ENCODE assay signal across 28 cellular contexts in the genomic region with DNA sequence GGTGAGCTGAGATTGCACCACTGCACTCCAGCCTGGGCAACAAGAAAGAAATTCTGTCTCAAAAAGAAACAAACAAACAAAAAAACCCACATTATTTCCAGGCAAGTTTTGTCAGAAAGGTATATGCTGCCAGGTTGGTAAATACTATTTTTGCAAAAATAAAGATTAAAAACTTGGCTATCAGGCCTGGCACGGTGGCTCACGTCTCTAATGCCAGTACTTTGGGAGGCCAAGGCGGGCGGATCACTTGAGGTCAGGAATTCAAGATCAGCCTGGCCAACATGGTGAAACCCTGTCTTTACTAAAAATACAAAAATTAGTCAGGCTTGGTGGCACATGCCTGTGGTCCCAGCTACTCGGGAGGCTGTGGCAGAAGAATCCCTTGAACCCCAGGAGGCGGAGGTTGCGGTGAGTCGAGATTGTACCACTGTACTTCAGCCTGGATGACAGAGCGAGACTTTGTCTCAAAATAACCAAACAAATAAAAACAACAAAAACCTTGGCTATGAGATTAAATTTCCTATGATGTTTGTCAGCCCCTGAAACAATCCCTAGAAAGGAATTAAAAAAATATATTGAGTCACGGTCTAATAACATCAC. TPM values are rescaled to one million over a fixed set of nuclear protein-coding genes. Genes with fewer than 3 reads are reported as not detected.
"Had no signal": no experiment of that assay in that cellular context is flagged by ENCODE, and none has a peak within 500 bp of the region (broad histone marks: within the 10 kb centered on the region; RNA-seq: fewer than 3 reads in every experiment).

No MANE protein-coding gene starts in this region.

- H3K9me3 ChIP-seq: heart left ventricle, lower lobe of right lung, pancreas, prostate gland, sigmoid colon, stomach, testis, thyroid gland, transverse colon, upper lobe of left lung had no signal

- H3K4me3 Mint-ChIP-seq: naive thymus-derived CD4-positive, alpha-beta T cell; natural killer cell treated with Interleukin-12 subunit alpha and Interleukin-12 subunit beta and Interleukin-15 and Interleukin-18, amount 100 ng/mL, for 72 hours; stimulated activated naive B cell treated with anti-CD40 and anti-IgM and Interleukin-4, amounts not matched to agents 10 μg/mL and 1 μg/mL and 100 μg/mL, for 72 hours had no signal

- DNase-seq: heart left ventricle; islet precursor cell; left ventricle myocardium superior; lower lobe of right lung; mammary epithelial cell; mesenchymal stem cell; naive thymus-derived CD4-positive, alpha-beta T cell; pancreas; posterior cingulate gyrus; retina; right cardiac atrium; sigmoid colon; stimulated activated CD4-positive, alpha-beta T cell treated with anti-CD3 and anti-CD28 coated beads, Interleukin-12 subunit alpha, Interleukin-12 subunit beta, amount 100 ng/mL, for 4 hours; stimulated activated CD4-positive, alpha-beta T cell treated with anti-CD3 and anti-CD28 coated beads, Interleukin-15, amount 100 ng/mL, for 24 hours; stimulated activated CD4-positive, alpha-beta T cell treated with anti-CD3 and anti-CD28 coated beads, Interleukin-2, amount 100 ng/mL, for 24 hours; stimulated activated CD4-positive, alpha-beta T cell treated with anti-CD3 and anti-CD28 coated beads, Interleukin-4, amount 100 ng/mL, for 1 hour; stimulated activated naive B cell treated with anti-CD40 and anti-IgM and Interleukin-4, amounts not matched to agents 10 μg/mL and 1 μg/mL and 100 μg/mL, for 72 hours; stimulated activated naive CD8-positive, alpha-beta T cell treated with anti-CD3 and anti-CD28 coated beads, Interleukin-15, Interleukin-2, amounts not matched to agents 100 U/mL and 50 U/mL, for 24 hours; stomach; testis; thyroid gland; transverse colon; upper lobe of left lung had no signal

- H3K36me3 ChIP-seq: heart left ventricle, lower lobe of right lung, pancreas, prostate gland, sigmoid colon, stomach, thyroid gland, transverse colon, upper lobe of left lung had no signal

- H3K4me1 ChIP-seq: heart left ventricle, lower lobe of right lung, prostate gland, sigmoid colon, stomach, testis, thyroid gland, transverse colon had no signal

- H3K27ac ChIP-seq: heart left ventricle, lower lobe of right lung, pancreas, prostate gland, sigmoid colon, stomach, testis, thyroid gland, transverse colon, upper lobe of left lung had no signal

- H3K27ac Mint-ChIP-seq: naive thymus-derived CD4-positive, alpha-beta T cell; natural killer cell treated with Interleukin-12 subunit alpha and Interleukin-12 subunit beta and Interleukin-15 and Interleukin-18, amount 100 ng/mL, for 72 hours; stimulated activated naive B cell treated with anti-CD40 and anti-IgM and Interleukin-4, amounts not matched to agents 10 μg/mL and 1 μg/mL and 100 μg/mL, for 72 hours had no signal

- H3K9me3 Mint-ChIP-seq: stimulated activated naive B cell treated with anti-CD40 and anti-IgM and Interleukin-4, amounts not matched to agents 10 μg/mL and 1 μg/mL and 100 μg/mL, for 72 hours had no signal

- H3K4me3 ChIP-seq: heart left ventricle, lower lobe of right lung, pancreas, prostate gland, sigmoid colon, stomach, testis, thyroid gland, transverse colon, upper lobe of left lung had no signal

- H3K27me3 ChIP-seq: pancreas, sigmoid colon, stomach, testis, thyroid gland, transverse colon, upper lobe of left lung had no signal

- H3K36me3 Mint-ChIP-seq: naive thymus-derived CD4-positive, alpha-beta T cell; natural killer cell treated with Interleukin-12 subunit alpha and Interleukin-12 subunit beta and Interleukin-15 and Interleukin-18, amount 100 ng/mL, for 72 hours; stimulated activated naive B cell treated with anti-CD40 and anti-IgM and Interleukin-4, amounts not matched to agents 10 μg/mL and 1 μg/mL and 100 μg/mL, for 72 hours had no signal

- H3K4me1 Mint-ChIP-seq: naive thymus-derived CD4-positive, alpha-beta T cell; stimulated activated naive B cell treated with anti-CD40 and anti-IgM and Interleukin-4, amounts not matched to agents 10 μg/mL and 1 μg/mL and 100 μg/mL, for 72 hours had no signal

- ATAC-seq: heart left ventricle; left ventricle myocardium superior; lower lobe of right lung; naive thymus-derived CD4-positive, alpha-beta T cell; natural killer cell treated with Interleukin-12 subunit alpha and Interleukin-12 subunit beta and Interleukin-15 and Interleukin-18, amount 100 ng/mL, for 72 hours; pancreas; right cardiac atrium; stimulated activated naive B cell treated with anti-CD40 and anti-IgM and Interleukin-4, amounts not matched to agents 10 μg/mL and 1 μg/mL and 100 μg/mL, for 72 hours; stimulated activated naive CD8-positive, alpha-beta T cell treated with anti-CD3 and anti-CD28 coated beads, Interleukin-15, Interleukin-2, amounts not matched to agents 100 U/mL and 50 U/mL, for 24 hours had no signal

RNA-seq across cellular contexts. Expression of gene AGXT2, which starts 22.7 kb away (rescaled TPM):
- total RNA-seq: heart left ventricle; kidney epithelial cell; left ventricle myocardium superior; lower lobe of right lung; mammary epithelial cell; naive thymus-derived CD4-positive, alpha-beta T cell; natural killer cell treated with Interleukin-12 subunit alpha and Interleukin-12 subunit beta and Interleukin-15 and Interleukin-18, amount 100 ng/mL, for 72 hours; omental fat pad; pancreas; prostate gland; right cardiac atrium; sigmoid colon; skeletal muscle tissue; testis; thyroid gland; transverse colon; upper lobe of left lung had no signal
